9 cellular contexts compared by ENCODE assay signal in genomic region chr7:7565746-7566650, GRCh38. TPM values are rescaled to one million over a fixed set of nuclear protein-coding genes. Genes with fewer than 3 reads are reported as not detected.
DNase-seq lines count a peak whose midpoint lies in the region; ATAC-seq and TF ChIP-seq lines count a peak whose summit lies in the region.
"Had no signal": no experiment of that assay in that cellular context is flagged by ENCODE, and none has a peak within 500 bp of the region (broad histone marks: within the 10 kb centered on the region; RNA-seq: fewer than 3 reads in every experiment).

No MANE protein-coding gene starts in this region.

- no peaks in the 10 kb centered on the region for H3K27me3 ChIP-seq in CD4-positive, alpha-beta memory T cell (ENCODE audit: insufficient read depth, low read length)
- no peaks in the 10 kb centered on the region for H3K27me3 ChIP-seq in uterus

- CTCF ChIA-PET in CD4-positive, alpha-beta memory T cell (lab: Charles Lee; ENCODE audit: partially characterized antibody) = interaction anchor here (1.0 to 1.1 kb wide), 2 partner anchors 384 to 463 kb away, joined by 3 read pairs; no protein-coding TSS in a partner anchor

- intact Hi-C loops in CD4-positive, alpha-beta memory T cell (cut with micrococcal nuclease) = loop anchor here (1.0 to 5.0 kb wide), 3 partner anchors 74 to 401 kb away; partner anchors contain the start of genes C1GALT1, GLCCI1 and UMAD1
- intact Hi-C loops in uterus (cut with DNase I; ENCODE audit: low total_unique reads) = no loop called here

- in situ Hi-C loops in astrocyte of the cerebellum (cut with HindIII; ENCODE audit: low sequenced_read_pairs) = no loop called here

- H3K27ac Mint-ChIP-seq in CD4-positive, alpha-beta memory T cell = no peak overlapping the region
- H3K27ac Mint-ChIP-seq: natural killer cell had no signal

- POLR2A ChIA-PET in CD4-positive, alpha-beta memory T cell (lab: Charles Lee; ENCODE audit: partially characterized antibody) = interaction anchor here (1.2 to 1.6 kb wide), 4 partner anchors 10 to 384 kb away, joined by 4 to 7 read pairs (median 4); partner anchors contain the start of gene UMAD1

- no peak for DNase-seq in CD4-positive, alpha-beta memory T cell
- DNase-seq in astrocyte of the cerebellum (ENCODE audit: low read depth) = no peak
- DNase-seq in left lobe of liver (ENCODE audit: low spot score) = no peak
- DNase-seq in uterus = no peak
- no peak for DNase-seq in DMS79 treated with DMSO at 0.1 percent for 48 hours (lab: John Stamatoyannopoulos, UW)
- DNase-seq in NCI-H1417 treated with DMSO at 0.1 percent for 48 hours (lab: John Stamatoyannopoulos, UW) = no peak

- peak overlapping the region; percentile 33 to 61 for H3K4me3 ChIP-seq in CD4-positive, alpha-beta memory T cell (ENCODE audit: low read length in 2 of 2)
- H3K4me3 ChIP-seq in astrocyte of the cerebellum (ENCODE audit: low read depth, low read length) (peak overlapping the region; percentile 62), uterus (peak overlapping the region; percentile 47 to 88)

- peak overlapping the region; percentile 84 for H3K27ac ChIP-seq in CD4-positive, alpha-beta memory T cell (ENCODE audit: low read depth, low read length)
- peak overlapping the region; percentile 89 to 90 for H3K27ac ChIP-seq in uterus

- no peaks in the 10 kb centered on the region for H3K9me3 ChIP-seq in CD4-positive, alpha-beta memory T cell (ENCODE audit: control insufficient read depth in 1 of 2, low read length in 2 of 2)
- no peaks in the 10 kb centered on the region for H3K9me3 ChIP-seq in uterus

- TF ChIP-seq CTCF in astrocyte of the cerebellum (IDR thresholded peaks at IDR 0.05; ENCODE audit: low read depth, low read length, missing control alignments) (no peak), uterus (IDR thresholded peaks at IDR 0.05) (no peak)

- no peak for TF ChIP-seq POLR2A in uterus (IDR thresholded peaks at IDR 0.05)

- H3K9me3 Mint-ChIP-seq in CD4-positive, alpha-beta memory T cell = peaks cover 0 to under 1% (median 0%) of the 10 kb centered on the region in 8 donors
- H3K9me3 Mint-ChIP-seq: natural killer cell had no signal

- H3K36me3 Mint-ChIP-seq in CD4-positive, alpha-beta memory T cell = peaks cover 0 to 3% of the 10 kb centered on the region in 2 donors
- H3K36me3 Mint-ChIP-seq: natural killer cell had no signal

- H3K36me3 ChIP-seq in CD4-positive, alpha-beta memory T cell (ENCODE audit: insufficient read depth, low read length) = no peaks in the 10 kb centered on the region
- no peaks in the 10 kb centered on the region for H3K36me3 ChIP-seq in uterus

- no peak overlapping the region for H3K4me3 Mint-ChIP-seq in CD4-positive, alpha-beta memory T cell

- H3K4me1 ChIP-seq in CD4-positive, alpha-beta memory T cell (ENCODE audit: insufficient read depth, low read length) = peaks cover 47% of the 10 kb centered on the region
- H3K4me1 ChIP-seq in uterus = peaks cover 0 to 9% of the 10 kb centered on the region in 2 donors

- ATAC-seq in GM19467 (IDR thresholded peaks at IDR 0.05; ENCODE audit: unreplicated experiment) (peak; percentile 29), HG03460 (IDR thresholded peaks at IDR 0.05; ENCODE audit: unreplicated experiment) (peak; percentile 18), left lobe of liver (peak; percentile 6)

- peaks cover 31 to 38% (median 35%) of the 10 kb centered on the region in 4 donors for H3K4me1 Mint-ChIP-seq in CD4-positive, alpha-beta memory T cell

- H3K27me3 Mint-ChIP-seq in CD4-positive, alpha-beta memory T cell = no peaks in the 10 kb centered on the region

RNA-seq across cellular contexts. Expression of gene MIOS, which starts 0.7 kb away (rescaled TPM):
- total RNA-seq in CD4-positive, alpha-beta memory T cell = 10 to 100 TPM; 22.9 to 25.1 TPM
- 10 to 100 TPM; 15.5 to 16.4 TPM for polyA plus RNA-seq in CD4-positive, alpha-beta memory T cell
- total RNA-seq in left lobe of liver (14.4 TPM), uterus (100 to 1,000 TPM in 1 of 4 donors, 10 to 100 TPM in 3; 13.2 to 124 (median 28.5) TPM)

RNA-seq across cellular contexts. Expression of gene COL28A1, which starts 30.3 kb away (rescaled TPM):
- under 1 TPM; 0.15 to 0.19 TPM for total RNA-seq in CD4-positive, alpha-beta memory T cell
- polyA plus RNA-seq in CD4-positive, alpha-beta memory T cell = not detected
- total RNA-seq in left lobe of liver (0.58 TPM), uterus (1 to 10 TPM in 2 of 4 donors, under 1 TPM in 2; 0.26 to 6.8 (median 1.7) TPM)
